Comparison of ENCODE assay signal across 27 cellular contexts in the genomic region with DNA sequence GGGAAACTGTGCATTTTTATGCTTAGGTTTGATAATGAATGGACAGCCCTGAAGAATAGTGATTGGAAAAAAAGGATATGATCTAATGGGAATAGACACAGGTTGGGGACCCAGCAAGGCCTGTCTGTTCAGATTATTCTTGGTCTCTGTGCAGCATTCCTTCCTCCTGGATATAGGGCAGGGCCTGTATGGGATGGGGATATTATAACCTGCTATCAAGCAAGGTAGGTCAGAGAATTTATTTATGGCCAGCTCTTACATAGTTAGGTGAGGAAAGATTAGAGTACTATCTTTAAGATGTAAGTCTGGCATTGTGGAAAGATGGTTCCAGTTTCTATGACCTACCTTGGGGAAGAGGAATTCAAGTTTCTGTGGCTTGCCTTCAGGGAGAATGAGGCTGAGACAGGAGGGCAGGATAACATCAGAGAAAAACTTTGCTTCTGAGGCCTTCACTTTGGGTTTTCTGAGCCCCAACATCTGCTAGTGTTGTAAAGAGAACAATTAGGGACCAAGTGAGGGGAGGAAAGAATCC. TPM values are rescaled to one million over a fixed set of nuclear protein-coding genes. Genes with fewer than 3 reads are reported as not detected.
A peak's percentile ranks its signal among the peaks of the same experiment; 100 is the strongest.
DNase-seq lines count a peak whose midpoint lies in the region; ATAC-seq and TF ChIP-seq lines count a peak whose summit lies in the region.
"Had no signal": no experiment of that assay in that cellular context is flagged by ENCODE, and none has a peak within 500 bp of the region (broad histone marks: within the 10 kb centered on the region; RNA-seq: fewer than 3 reads in every experiment).

No MANE protein-coding gene starts in this region.

- DNase-seq in MCF 10A (ENCODE audit: unreplicated experiment) (no peak), mammary epithelial cell (no peak), Kasumi-1 (lab: John Stamatoyannopoulos, UW) (no peak)
- DNase-seq in central memory CD8-positive, alpha-beta T cell (ENCODE audit: low spot score in 2 of 2) = no peak
- DNase-seq: activated CD4-positive, alpha-beta T cell treated with anti-CD3 and anti-CD28 coated beads, Interleukin-2, amount 50 U/mL, for 1 hour; activated naive CD4-positive, alpha-beta T cell treated with anti-CD3 and anti-CD28 coated beads, Interleukin-2, amount 10 ng/mL, durations not matched to agents 7 days and 5 days; caudate nucleus; DMS 273 treated with DMSO at 0.1 percent for 48 hours; GM23248; HFFc6; NCI-H146; NCI-H524; nephron progenitor cell; ovary; retina; SJCRH30; stimulated activated CD4-positive, alpha-beta T cell treated with anti-CD3 and anti-CD28 coated beads, Interleukin-2, amount 100 ng/mL, for 24 hours; stimulated activated naive CD4-positive, alpha-beta T cell; testis had no signal

- peaks cover 79% of the 10 kb centered on the region for H3K36me3 Mint-ChIP-seq in MCF 10A (ENCODE audit: insufficient read depth, unreplicated experiment)
- H3K36me3 Mint-ChIP-seq in IgD-negative memory B cell = no peaks in the 10 kb centered on the region
- peaks cover 26% of the 10 kb centered on the region for H3K36me3 Mint-ChIP-seq in central memory CD8-positive, alpha-beta T cell (ENCODE audit: insufficient read depth)

- ATAC-seq in central memory CD8-positive, alpha-beta T cell (replicated peaks; ENCODE audit: extremely low read depth, poor library complexity, severe bottlenecking) = no peak
- no peak for ATAC-seq in HG03039 (IDR thresholded peaks at IDR 0.05; ENCODE audit: unreplicated experiment)
- no peak for ATAC-seq in HG03280 (IDR thresholded peaks at IDR 0.05; ENCODE audit: unreplicated experiment)
- ATAC-seq: gastroesophageal sphincter had no signal

- no TSS peak for BruUV-seq in MCF 10A (replicated peaks; lab: Mats Ljungman, UMichigan)
- BruUV-seq in mammary epithelial cell (replicated peaks; lab: Mats Ljungman, UMichigan) = no TSS peak

- H3K9ac ChIP-seq in mammary epithelial cell (ENCODE audit: insufficient read depth, low read length) = no peak overlapping the region
- H3K9ac ChIP-seq: GM23248, KMS-11 had no signal

- H3K27ac ChIP-seq in mammary epithelial cell (ENCODE audit: insufficient read depth, low read depth, low read length) = no peak overlapping the region
- H3K27ac ChIP-seq: gastroesophageal sphincter, GM23248, KMS-11, ovary, SJCRH30, testis had no signal

- H3K79me2 ChIP-seq in mammary epithelial cell (ENCODE audit: insufficient read depth, low read length) = no peaks in the 10 kb centered on the region

- no peak overlapping the region for H3K4me2 ChIP-seq in mammary epithelial cell (ENCODE audit: insufficient read depth, low read depth, low read length)
- H3K4me2 ChIP-seq: KMS-11, smooth muscle cell had no signal

- no peak for TF ChIP-seq CTCF in MCF 10A (IDR thresholded peaks at IDR 0.05; ENCODE audit: unreplicated experiment)
- TF ChIP-seq CTCF in mammary epithelial cell (conservative IDR thresholded peaks at IDR 0.05 in 1 of 2, IDR thresholded peaks at IDR 0.05 in 1 of 2; ENCODE audit: extremely low read depth in 1 of 2, insufficient read depth in 1 of 2, low read depth in 1 of 2, low read length in 2 of 2) = no peak

- CTCF ChIA-PET in MCF 10A (lab: Yijun Ruan, JAX) (interaction anchor here (1.5 to 2.2 kb wide), 5 partner anchors 12 to 278 kb away, joined by 4 to 10 read pairs (median 6); no protein-coding TSS in a partner anchor), mammary epithelial cell (lab: Charles Lee; ENCODE audit: low non-redundant PET) (no interaction called here)

- H3K4me3 Mint-ChIP-seq in MCF 10A (ENCODE audit: unreplicated experiment) (no peak overlapping the region), IgD-negative memory B cell (no peak overlapping the region)
- no peak overlapping the region for H3K4me3 Mint-ChIP-seq in central memory CD8-positive, alpha-beta T cell
- H3K4me3 Mint-ChIP-seq: activated naive CD4-positive, alpha-beta T cell treated with anti-CD3 and anti-CD28 coated beads, Interleukin-2, amount 10 ng/mL, durations not matched to agents 7 days and 5 days; CD14-positive monocyte; dendritic cell treated with granulocyte-macrophage colony-stimulating factor and Interleukin-4, amounts not matched to agents 40 ng/mL and 50 ng/mL, for 4 days; HFFc6; nephron progenitor cell had no signal

- POLR2A ChIA-PET in MCF 10A (lab: Yijun Ruan, JAX) = interaction anchor here (0.8 to 1.5 kb wide), 5 partner anchors 11 to 51 kb away, joined by 3 to 8 read pairs (median 4); no protein-coding TSS in a partner anchor

- H3K27me3 ChIP-seq in mammary epithelial cell (ENCODE audit: insufficient read depth, low read length) = no peaks in the 10 kb centered on the region
- H3K27me3 ChIP-seq: gastroesophageal sphincter, ovary, SJCRH30, testis had no signal

- H3K27me3 Mint-ChIP-seq in MCF 10A (ENCODE audit: insufficient read depth, unreplicated experiment) (no peaks in the 10 kb centered on the region), IgD-negative memory B cell (no peaks in the 10 kb centered on the region)
- H3K27me3 Mint-ChIP-seq in central memory CD8-positive, alpha-beta T cell = no peaks in the 10 kb centered on the region
- H3K27me3 Mint-ChIP-seq: activated naive CD4-positive, alpha-beta T cell treated with anti-CD3 and anti-CD28 coated beads, Interleukin-2, amount 10 ng/mL, durations not matched to agents 7 days and 5 days; dendritic cell treated with granulocyte-macrophage colony-stimulating factor and Interleukin-4, amounts not matched to agents 40 ng/mL and 50 ng/mL, for 4 days had no signal

- no peaks in the 10 kb centered on the region for H4K20me1 ChIP-seq in mammary epithelial cell (ENCODE audit: insufficient read depth, low read length)

- H3K4me1 Mint-ChIP-seq in MCF 10A (ENCODE audit: insufficient read depth, unreplicated experiment) (peaks cover 33% of the 10 kb centered on the region), IgD-negative memory B cell (peaks cover 11 to 27% (median 13%) of the 10 kb centered on the region in 3 donors)
- peaks cover 6% of the 10 kb centered on the region for H3K4me1 Mint-ChIP-seq in central memory CD8-positive, alpha-beta T cell
- H3K4me1 Mint-ChIP-seq: nephron progenitor cell had no signal

- no peaks in the 10 kb centered on the region for H3K9me3 ChIP-seq in mammary epithelial cell (replicated peaks; ENCODE audit: insufficient read depth, low read length)
- H3K9me3 ChIP-seq: gastroesophageal sphincter, ovary, SJCRH30, testis had no signal

- peaks cover 1% of the 10 kb centered on the region for H3K36me3 ChIP-seq in mammary epithelial cell (ENCODE audit: insufficient read depth, low read length)
- H3K36me3 ChIP-seq: ovary, SJCRH30 had no signal

- H3K27ac Mint-ChIP-seq in MCF 10A (ENCODE audit: low read depth, unreplicated experiment) = peak overlapping the region; percentile 39
- H3K27ac Mint-ChIP-seq in IgD-negative memory B cell = peak overlapping the region in 2 of 3 donors; percentile 27 to 69
- H3K27ac Mint-ChIP-seq in central memory CD8-positive, alpha-beta T cell (ENCODE audit: low read depth) = peak overlapping the region; percentile 35
- H3K27ac Mint-ChIP-seq: activated naive CD4-positive, alpha-beta T cell treated with anti-CD3 and anti-CD28 coated beads, Interleukin-2, amount 10 ng/mL, durations not matched to agents 7 days and 5 days; CD14-positive monocyte; dendritic cell treated with granulocyte-macrophage colony-stimulating factor and Interleukin-4, amounts not matched to agents 40 ng/mL and 50 ng/mL, for 4 days; HFFc6 had no signal

- no peak overlapping the region for H3K4me3 ChIP-seq in mammary epithelial cell (replicated peaks in 1 of 3; ENCODE audit: insufficient read depth in 1 of 3, low read depth in 2 of 3, low read length in 3 of 3)
- H3K4me3 ChIP-seq: gastroesophageal sphincter, GM23248, ovary, SJCRH30, smooth muscle cell, testis had no signal

- dilution Hi-C loops in mammary epithelial cell (cut with HindIII; ENCODE audit: low sequenced_read_pairs) = no loop called here

- peaks cover 2% of the 10 kb centered on the region for H3K4me1 ChIP-seq in mammary epithelial cell (ENCODE audit: insufficient read depth, low read length)
- H3K4me1 ChIP-seq: gastroesophageal sphincter, SJCRH30, testis had no signal

- H3K9me3 Mint-ChIP-seq in MCF 10A (ENCODE audit: unreplicated experiment) = no peaks in the 10 kb centered on the region
- H3K9me3 Mint-ChIP-seq in IgD-negative memory B cell = no peaks in the 10 kb centered on the region
- H3K9me3 Mint-ChIP-seq in central memory CD8-positive, alpha-beta T cell = no peaks in the 10 kb centered on the region
- H3K9me3 Mint-ChIP-seq: activated naive CD4-positive, alpha-beta T cell treated with anti-CD3 and anti-CD28 coated beads, Interleukin-2, amount 10 ng/mL, durations not matched to agents 7 days and 5 days; CD14-positive monocyte; dendritic cell treated with granulocyte-macrophage colony-stimulating factor and Interleukin-4, amounts not matched to agents 40 ng/mL and 50 ng/mL, for 4 days; HFFc6; nephron progenitor cell had no signal

- no peak overlapping the region for H2AFZ ChIP-seq in mammary epithelial cell (ENCODE audit: low read depth, low read length)
- H2AFZ ChIP-seq: GM23248 had no signal

- intact Hi-C loops in MCF 10A (cut with micrococcal nuclease) = no loop called here
- intact Hi-C loops in mammary epithelial cell (cut with micrococcal nuclease) = no loop called here

- in situ Hi-C loops in mammary epithelial cell (cut with MboI; ENCODE audit: low sequenced_read_pairs in 2 of 2) = no loop called here

RNA-seq across cellular contexts. Expression of a gene that starts 8.5 kb away (rescaled TPM):
- total RNA-seq in MCF 10A (2022) (46.2 and 50.0 TPM in 2 replicates), mammary epithelial cell (10 to 100 TPM; 59.4 to 78.2 TPM)
- polyA plus RNA-seq in mammary epithelial cell (23.6 TPM), IgD-negative memory B cell (28.4 TPM)
- polyA minus RNA-seq in mammary epithelial cell = 20.2 TPM

RNA-seq across cellular contexts. Expression of a gene that starts 21.3 kb away (rescaled TPM):
- 91.6 and 124 TPM in 2 replicates for total RNA-seq in MCF 10A (2022)
- 10 to 100 TPM in 1 of 2 donors, under 1 TPM in 1; 0.83 to 17.5 TPM for total RNA-seq in mammary epithelial cell
- 1.00 TPM for polyA plus RNA-seq in mammary epithelial cell
- 1.7 TPM for polyA minus RNA-seq in mammary epithelial cell
- polyA plus RNA-seq in IgD-negative memory B cell = 158 TPM
- total RNA-seq: SJCRH30 had no signal
